ENCODE assay signal across 8 cellular contexts in the genomic region with DNA sequence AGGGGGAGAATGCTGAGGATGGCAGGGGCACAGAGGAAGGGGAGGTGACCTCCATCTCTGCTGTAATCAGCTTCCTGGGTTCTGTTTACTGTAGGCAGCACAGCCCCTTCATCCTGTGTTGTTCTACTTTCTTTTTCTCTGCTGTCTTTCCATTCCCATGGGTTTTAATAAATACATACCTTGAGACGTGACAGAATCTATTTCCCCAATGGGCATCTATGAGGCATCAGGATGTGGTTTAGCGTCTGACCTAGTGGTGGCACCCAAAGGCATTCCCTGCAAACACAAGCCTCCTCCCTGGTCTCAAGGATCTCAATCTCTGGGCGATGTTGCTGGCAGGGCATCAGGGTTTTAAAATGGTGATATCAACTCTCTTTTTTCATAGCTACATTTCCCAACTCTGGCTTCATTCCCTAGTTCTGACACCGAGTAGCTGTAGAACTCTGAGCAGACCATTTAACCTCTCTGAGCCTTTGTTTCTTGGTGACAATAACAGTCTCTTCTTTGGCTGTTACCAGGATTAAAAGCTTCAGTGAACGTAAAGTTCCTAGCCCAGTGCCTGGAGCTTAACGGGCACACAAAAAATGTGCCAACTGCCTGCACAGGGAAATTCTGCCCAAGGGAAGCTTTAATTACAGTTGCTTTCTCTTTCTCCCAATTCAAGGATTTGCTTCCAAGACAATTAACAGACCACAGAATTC.
A peak's percentile ranks its signal among the peaks of the same experiment; 100 is the strongest.
DNase-seq lines count a peak whose midpoint lies in the region; ATAC-seq, FAIRE-seq and TF ChIP-seq lines count a peak whose summit lies in the region.
"Had no signal": no experiment of that assay in that cellular context is flagged by ENCODE, and none has a peak within 500 bp of the region (broad histone marks: within the 10 kb centered on the region; RNA-seq: fewer than 3 reads in every experiment).

No MANE protein-coding gene starts in this region.

- H3K27ac Mint-ChIP-seq in chondrocyte (ENCODE audit: unreplicated experiment) (no peak overlapping the region), osteocyte (ENCODE audit: unreplicated experiment) (peak overlapping the region; percentile 2)

- DNase-seq in GM18507 (ENCODE audit: extremely low spot score, insufficient read length, low read depth): no peak
- DNase-seq in NAMALWA (ENCODE audit: low spot score): peak; percentile 6
- DNase-seq in chondrocyte (ENCODE audit: low spot score): no peak
- DNase-seq in osteocyte (ENCODE audit: extremely low spot score, unreplicated experiment): no peak
- no peak for DNase-seq in stimulated activated CD8-positive, alpha-beta memory T cell treated with anti-CD3 and anti-CD28 coated beads, Interleukin-4, amount 100 ng/mL, for 48 hours
- DNase-seq in ovary: no peak

- intact Hi-C loops in ovary (cut with DNase I): loop anchor here in 2 of 4 donors (5.0 to 10.0 kb wide), 4 partner anchors 71 to 664 kb away; no protein-coding TSS in a partner anchor

- no peak overlapping the region for H3K27ac ChIP-seq in ovary
- H3K27ac ChIP-seq: neutrophil had no signal

- H3K9me3 Mint-ChIP-seq in chondrocyte (ENCODE audit: low read depth) (no peaks in the 10 kb centered on the region), osteocyte (ENCODE audit: unreplicated experiment) (no peaks in the 10 kb centered on the region)

- H3K36me3 Mint-ChIP-seq in chondrocyte (ENCODE audit: low read depth) (no peaks in the 10 kb centered on the region), osteocyte (ENCODE audit: unreplicated experiment) (no peaks in the 10 kb centered on the region)

- H3K4me1 Mint-ChIP-seq in chondrocyte (ENCODE audit: low read depth): peaks cover 52% of the 10 kb centered on the region
- H3K4me1 Mint-ChIP-seq in osteocyte (ENCODE audit: unreplicated experiment): peaks cover 50% of the 10 kb centered on the region

- TF ChIP-seq CTCF in chondrocyte (IDR thresholded peaks at IDR 0.05) (peak; percentile 44), osteocyte (IDR thresholded peaks at IDR 0.05) (peak; percentile 5), ovary (IDR thresholded peaks at IDR 0.05) (no peak)

- no peaks in the 10 kb centered on the region for H3K9me3 ChIP-seq in ovary
- H3K9me3 ChIP-seq: neutrophil had no signal

- TF ChIP-seq POLR2A in ovary (IDR thresholded peaks at IDR 0.05): no peak

- no peak for TF ChIP-seq EP300 in ovary (IDR thresholded peaks at IDR 0.05)

- FAIRE-seq in GM18507 (lab: Jason Lieb, UNC): peak; percentile 49

- WGBS in ovary, 3 donors: 46 to 59% (median 54%) methylated on average over 6 of the region's 6 CpGs

- H3K4me1 ChIP-seq in ovary (ENCODE audit: insufficient read depth): peaks cover 4% of the 10 kb centered on the region

- H3K27me3 Mint-ChIP-seq in chondrocyte (ENCODE audit: low read depth) (no peaks in the 10 kb centered on the region), osteocyte (ENCODE audit: unreplicated experiment) (peaks cover 4% of the 10 kb centered on the region)

- H3K4me3 Mint-ChIP-seq in chondrocyte (ENCODE audit: unreplicated experiment): no peak overlapping the region
- no peak overlapping the region for H3K4me3 Mint-ChIP-seq in osteocyte (ENCODE audit: unreplicated experiment)

- no peak for ATAC-seq in HG03159 (IDR thresholded peaks at IDR 0.05; ENCODE audit: unreplicated experiment)

- no peaks in the 10 kb centered on the region for H3K36me3 ChIP-seq in ovary

- no peaks in the 10 kb centered on the region for H3K27me3 ChIP-seq in ovary
- H3K27me3 ChIP-seq: neutrophil had no signal

- no peak overlapping the region for H3K4me3 ChIP-seq in ovary

Comparison
In these comparisons a context has a peak if more than half of its experiments do, and no peak if none do; other contexts are left out.
1. CTCF ChIP-seq: peak in chondrocyte (single experiment) and osteocyte (single experiment); none in ovary (0 of 3).